Comparison of ENCODE assay signal across 21 cellular contexts in the genomic region with DNA sequence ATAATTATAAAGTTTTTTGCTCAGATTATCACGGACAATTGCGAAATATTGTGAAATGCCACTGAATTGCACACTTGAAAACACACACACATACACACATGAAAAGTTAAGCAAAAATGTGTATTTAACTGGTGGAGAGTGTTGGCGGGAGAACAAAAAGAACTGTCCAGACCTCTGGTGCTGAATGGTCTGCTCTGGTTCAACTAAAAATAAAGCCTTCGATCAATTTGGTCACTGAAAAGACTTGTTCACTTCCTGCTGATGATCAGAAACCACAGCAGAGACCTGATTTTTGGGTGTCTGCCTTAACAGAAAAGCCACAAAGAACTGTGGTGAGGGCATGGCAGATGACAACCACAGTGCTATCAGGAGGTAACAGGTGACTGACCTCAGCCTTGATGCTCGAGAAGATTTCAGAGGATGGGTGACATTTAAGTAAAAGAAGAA. TPM values are rescaled to one million over a fixed set of nuclear protein-coding genes. Genes with fewer than 3 reads are reported as not detected.
DNase-seq lines count a peak whose midpoint lies in the region; ATAC-seq and TF ChIP-seq lines count a peak whose summit lies in the region.
"Had no signal": no experiment of that assay in that cellular context is flagged by ENCODE, and none has a peak within 500 bp of the region (broad histone marks: within the 10 kb centered on the region; RNA-seq: fewer than 3 reads in every experiment).

No MANE protein-coding gene starts in this region.

- no peaks in the 10 kb centered on the region for H3K36me3 ChIP-seq in CD4-positive, alpha-beta memory T cell (ENCODE audit: insufficient read depth, low read length)
- no peaks in the 10 kb centered on the region for H3K36me3 ChIP-seq in effector memory CD4-positive, alpha-beta T cell (ENCODE audit: control insufficient read depth, insufficient read depth, low read length)
- H3K36me3 ChIP-seq: BLaER1 treated with 17β-estradiol and CSF1 and Interleukin-3, amounts not matched to agents 10 nM and 100 nM; heart right ventricle; sigmoid colon; stomach had no signal

- H3K9me3 Mint-ChIP-seq in CD4-positive, alpha-beta memory T cell: no peaks in the 10 kb centered on the region
- no peaks in the 10 kb centered on the region for H3K9me3 Mint-ChIP-seq in activated naive CD8-positive, alpha-beta T cell treated with anti-CD3 and anti-CD28 coated beads, Interleukin-2, amount 50 U/mL, for 24 hours
- H3K9me3 Mint-ChIP-seq: neural crest cell had no signal

- no peaks in the 10 kb centered on the region for H3K36me3 Mint-ChIP-seq in CD4-positive, alpha-beta memory T cell
- H3K36me3 Mint-ChIP-seq in activated naive CD8-positive, alpha-beta T cell treated with anti-CD3 and anti-CD28 coated beads, Interleukin-2, amount 50 U/mL, for 24 hours (ENCODE audit: low read depth): no peaks in the 10 kb centered on the region

- DNase-seq in CD4-positive, alpha-beta memory T cell: peak in 3 of 5 donors; percentile 2 to 15 (median 2)
- DNase-seq in activated naive CD8-positive, alpha-beta T cell treated with anti-CD3 and anti-CD28 coated beads, Interleukin-2, amount 50 U/mL, for 24 hours: no peak
- peak; percentile 8 for DNase-seq in fibroblast of villous mesenchyme (ENCODE audit: low read depth)
- no peak for DNase-seq in GM10248 (ENCODE audit: extremely low spot score)
- no peak for DNase-seq in effector memory CD4-positive, alpha-beta T cell
- no peak for DNase-seq in GOT3 (lab: John Stamatoyannopoulos, UW)
- DNase-seq: activated T-cell treated with anti-CD3 and anti-CD28 coated beads, Interleukin-2, amount 50 U/mL, for 1 hour; anterior cingulate cortex; heart right ventricle; left ventricle myocardium superior; NCI-H82; sigmoid colon; stomach had no signal

- no peak for TF ChIP-seq CTCF in fibroblast of villous mesenchyme (IDR thresholded peaks at IDR 0.05; ENCODE audit: insufficient read depth, low read depth, low read length)
- no peak for TF ChIP-seq CTCF in GM10248 (IDR thresholded peaks at IDR 0.05; ENCODE audit: control extremely low read depth, extremely low read depth, low read depth, missing control alignments)

- POLR2A ChIA-PET in CD4-positive, alpha-beta memory T cell (lab: Charles Lee; ENCODE audit: partially characterized antibody): no interaction called here
- POLR2A ChIA-PET in GM10248 (lab: Yijun Ruan, JAX): no interaction called here

- no peak overlapping the region for H3K4me3 ChIP-seq in CD4-positive, alpha-beta memory T cell (ENCODE audit: low read length in 2 of 2)
- H3K4me3 ChIP-seq in fibroblast of villous mesenchyme (ENCODE audit: low read depth, low read length): no peak overlapping the region
- H3K4me3 ChIP-seq in effector memory CD4-positive, alpha-beta T cell (ENCODE audit: insufficient read depth, low read depth, low read length, poor library complexity, severe bottlenecking): no peak overlapping the region
- H3K4me3 ChIP-seq: BLaER1 treated with 17β-estradiol and CSF1 and Interleukin-3, amounts not matched to agents 10 nM and 100 nM; heart right ventricle; sigmoid colon; stomach had no signal

- no peak overlapping the region for H3K4me3 Mint-ChIP-seq in CD4-positive, alpha-beta memory T cell
- no peak overlapping the region for H3K4me3 Mint-ChIP-seq in activated naive CD8-positive, alpha-beta T cell treated with anti-CD3 and anti-CD28 coated beads, Interleukin-2, amount 50 U/mL, for 24 hours
- H3K4me3 Mint-ChIP-seq: neural crest cell had no signal

- no peaks in the 10 kb centered on the region for H3K27me3 ChIP-seq in CD4-positive, alpha-beta memory T cell (ENCODE audit: insufficient read depth, low read length)
- H3K27me3 ChIP-seq in effector memory CD4-positive, alpha-beta T cell (replicated peaks; ENCODE audit: control insufficient read depth, insufficient read depth, low read length, poor library complexity, severe bottlenecking): peaks cover 5% of the 10 kb centered on the region

- no peak overlapping the region for H3K27ac Mint-ChIP-seq in CD4-positive, alpha-beta memory T cell
- no peak overlapping the region for H3K27ac Mint-ChIP-seq in activated naive CD8-positive, alpha-beta T cell treated with anti-CD3 and anti-CD28 coated beads, Interleukin-2, amount 50 U/mL, for 24 hours

- no peaks in the 10 kb centered on the region for H3K9me3 ChIP-seq in CD4-positive, alpha-beta memory T cell (ENCODE audit: control insufficient read depth in 1 of 2, low read length in 2 of 2)
- H3K9me3 ChIP-seq in effector memory CD4-positive, alpha-beta T cell (ENCODE audit: control insufficient read depth, low read length): no peaks in the 10 kb centered on the region
- H3K9me3 ChIP-seq: BLaER1 treated with 17β-estradiol and CSF1 and Interleukin-3, amounts not matched to agents 10 nM and 100 nM; heart right ventricle; sigmoid colon; stomach had no signal

- peaks cover 5 to 9% (median 7%) of the 10 kb centered on the region in 4 donors for H3K4me1 Mint-ChIP-seq in CD4-positive, alpha-beta memory T cell
- peaks cover 5% of the 10 kb centered on the region for H3K4me1 Mint-ChIP-seq in activated naive CD8-positive, alpha-beta T cell treated with anti-CD3 and anti-CD28 coated beads, Interleukin-2, amount 50 U/mL, for 24 hours
- H3K4me1 Mint-ChIP-seq: neural crest cell had no signal

- intact Hi-C loops in CD4-positive, alpha-beta memory T cell (cut with micrococcal nuclease): no loop called here

- H3K4me1 ChIP-seq in CD4-positive, alpha-beta memory T cell (ENCODE audit: insufficient read depth, low read length): peaks cover 10% of the 10 kb centered on the region
- no peaks in the 10 kb centered on the region for H3K4me1 ChIP-seq in effector memory CD4-positive, alpha-beta T cell (ENCODE audit: control insufficient read depth, insufficient read depth, low read length, poor library complexity, severe bottlenecking)
- H3K4me1 ChIP-seq: BLaER1 treated with 17β-estradiol and CSF1 and Interleukin-3, amounts not matched to agents 10 nM and 100 nM had no signal

- ATAC-seq in activated naive CD8-positive, alpha-beta T cell treated with anti-CD3 and anti-CD28 coated beads, Interleukin-2, amount 50 U/mL, for 24 hours: peak; percentile 8
- no peak for ATAC-seq in HG03159 (IDR thresholded peaks at IDR 0.05; ENCODE audit: unreplicated experiment)
- ATAC-seq: heart right ventricle, left ventricle myocardium superior had no signal

- no peak overlapping the region for H3K27ac ChIP-seq in CD4-positive, alpha-beta memory T cell (ENCODE audit: low read depth, low read length)
- no peak overlapping the region for H3K27ac ChIP-seq in effector memory CD4-positive, alpha-beta T cell (ENCODE audit: insufficient read depth, low read length, poor library complexity, severe bottlenecking)
- H3K27ac ChIP-seq: BLaER1 treated with 17β-estradiol and CSF1 and Interleukin-3, amounts not matched to agents 10 nM and 100 nM; heart right ventricle; HL-60; sigmoid colon; stomach had no signal

- no peak for TF ChIP-seq RAD21 in Ishikawa (IDR thresholded peaks at IDR 0.05; ENCODE audit: low read depth)

- H3K27me3 Mint-ChIP-seq in CD4-positive, alpha-beta memory T cell: peaks cover 20 to 35% of the 10 kb centered on the region in 2 donors
- H3K27me3 Mint-ChIP-seq in activated naive CD8-positive, alpha-beta T cell treated with anti-CD3 and anti-CD28 coated beads, Interleukin-2, amount 50 U/mL, for 24 hours: peaks cover 60% of the 10 kb centered on the region

- TF ChIP-seq EP300 in Ishikawa (IDR thresholded peaks at IDR 0.05; ENCODE audit: borderline replicate concordance): no peak

- CTCF ChIA-PET in CD4-positive, alpha-beta memory T cell (lab: Charles Lee; ENCODE audit: partially characterized antibody): no interaction called here
- CTCF ChIA-PET in GM10248 (lab: Yijun Ruan, JAX): no interaction called here

TF ChIP-seq in Ishikawa, 13 proteins besides CTCF, POLR2A, EP300 and RAD21:
- TF ChIP-seq TCF12 (IDR thresholded peaks at IDR 0.05; ENCODE audit: low read depth): no peak
- TF ChIP-seq NFIC (IDR thresholded peaks at IDR 0.05): peak; percentile 44; the same call in 1 of the 2 replicates
- no peak for TF ChIP-seq TEAD4 (IDR thresholded peaks at IDR 0.05)
- TF ChIP-seq, protein P1, sequence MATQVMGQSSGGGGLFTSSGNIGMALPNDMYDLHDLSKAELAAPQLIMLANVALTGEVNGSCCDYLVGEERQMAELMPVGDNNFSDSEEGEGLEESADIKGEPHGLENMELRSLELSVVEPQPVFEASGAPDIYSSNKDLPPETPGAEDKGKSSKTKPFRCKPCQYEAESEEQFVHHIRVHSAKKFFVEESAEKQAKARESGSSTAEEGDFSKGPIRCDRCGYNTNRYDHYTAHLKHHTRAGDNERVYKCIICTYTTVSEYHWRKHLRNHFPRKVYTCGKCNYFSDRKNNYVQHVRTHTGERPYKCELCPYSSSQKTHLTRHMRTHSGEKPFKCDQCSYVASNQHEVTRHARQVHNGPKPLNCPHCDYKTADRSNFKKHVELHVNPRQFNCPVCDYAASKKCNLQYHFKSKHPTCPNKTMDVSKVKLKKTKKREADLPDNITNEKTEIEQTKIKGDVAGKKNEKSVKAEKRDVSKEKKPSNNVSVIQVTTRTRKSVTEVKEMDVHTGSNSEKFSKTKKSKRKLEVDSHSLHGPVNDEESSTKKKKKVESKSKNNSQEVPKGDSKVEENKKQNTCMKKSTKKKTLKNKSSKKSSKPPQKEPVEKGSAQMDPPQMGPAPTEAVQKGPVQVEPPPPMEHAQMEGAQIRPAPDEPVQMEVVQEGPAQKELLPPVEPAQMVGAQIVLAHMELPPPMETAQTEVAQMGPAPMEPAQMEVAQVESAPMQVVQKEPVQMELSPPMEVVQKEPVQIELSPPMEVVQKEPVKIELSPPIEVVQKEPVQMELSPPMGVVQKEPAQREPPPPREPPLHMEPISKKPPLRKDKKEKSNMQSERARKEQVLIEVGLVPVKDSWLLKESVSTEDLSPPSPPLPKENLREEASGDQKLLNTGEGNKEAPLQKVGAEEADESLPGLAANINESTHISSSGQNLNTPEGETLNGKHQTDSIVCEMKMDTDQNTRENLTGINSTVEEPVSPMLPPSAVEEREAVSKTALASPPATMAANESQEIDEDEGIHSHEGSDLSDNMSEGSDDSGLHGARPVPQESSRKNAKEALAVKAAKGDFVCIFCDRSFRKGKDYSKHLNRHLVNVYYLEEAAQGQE (IDR thresholded peaks at IDR 0.05; ENCODE audit: low read depth): peak; percentile 90
- no peak for TF ChIP-seq YY1 (IDR thresholded peaks at IDR 0.05; ENCODE audit: low read depth)
- 0 out of 2 replicates have a peak, but pooled peaks have one; percentile 10 for TF ChIP-seq CEBPB (IDR thresholded peaks at IDR 0.05)
TF ChIP-seq in Ishikawa: peak in this region for 3.

RNA-seq across cellular contexts. Expression of a gene that starts 4.0 kb away (rescaled TPM):
- not detected for total RNA-seq in CD4-positive, alpha-beta memory T cell
- not detected for polyA plus RNA-seq in CD4-positive, alpha-beta memory T cell
- not detected in 2 replicates for total RNA-seq in fibroblast of villous mesenchyme
- total RNA-seq: Daoy, H4, heart right ventricle, left ventricle myocardium superior, M059J, neural crest cell, sigmoid colon, stomach had no signal
- polyA plus RNA-seq: heart right ventricle, sigmoid colon had no signal

Comparison
In these comparisons a context has a peak if more than half of its experiments do, and no peak if none do; other contexts are left out.
1. DNase-seq: peak in CD4-positive, alpha-beta memory T cell (3 of 5) and fibroblast of villous mesenchyme (single experiment); none in activated naive CD8-positive, alpha-beta T cell treated with anti-CD3 and anti-CD28 coated beads, Interleukin-2, amount 50 U/mL, for 24 hours (single experiment), GM10248 (single experiment), effector memory CD4-positive, alpha-beta T cell (0 of 3) and GOT3 (single experiment).